ENCODE assay signal across 1 cellular context in genomic region chr6:150334790-150335783, GRCh38.
TF ChIP-seq lines count a peak whose summit lies in the region.

No MANE protein-coding gene starts in this region.

TF ChIP-seq in WTC11, 78 proteins besides CTCF, POLR2A, EP300 and RAD21 (continued from another document):
- no peak for TF ChIP-seq E2F5 (CRISPR knock-in tag; IDR thresholded peaks at IDR 0.05)
- no peak for TF ChIP-seq NR1H2 (CRISPR knock-in tag; IDR thresholded peaks at IDR 0.05)
